In genomic region chr4:105471566-105472176, GRCh38 we compare ENCODE assay signal across 8 cellular contexts.
A peak's percentile ranks its signal among the peaks of the same experiment; 100 is the strongest.
DNase-seq lines count a peak whose midpoint lies in the region; ATAC-seq and TF ChIP-seq lines count a peak whose summit lies in the region.

No MANE protein-coding gene starts in this region.

- H3K9me3 Mint-ChIP-seq in T-helper 2 cell treated with Interferon-gamma antibody and Interleukin-4, amounts not matched to agents 5 μg/mL and 100 μg/mL, for 36 hours, result no peaks in the 10 kb centered on the region

- H3K27me3 Mint-ChIP-seq in T-helper 2 cell treated with Interferon-gamma antibody and Interleukin-4, amounts not matched to agents 5 μg/mL and 100 μg/mL, for 36 hours (ENCODE audit: low read depth), result peaks cover 7% of the 10 kb centered on the region

- TF ChIP-seq CTCF in GM12864 (IDR thresholded peaks at IDR 0.05; ENCODE audit: low read depth, low read length, missing control alignments), result peak; percentile 78

- H3K4me3 ChIP-seq in GM12864 (ENCODE audit: low read depth, low read length) (peak overlapping the region; percentile 72), skeletal muscle cell (ENCODE audit: low read depth, low read length) (peak overlapping the region; percentile 91)

- peaks cover 17% of the 10 kb centered on the region for H3K36me3 Mint-ChIP-seq in T-helper 2 cell treated with Interferon-gamma antibody and Interleukin-4, amounts not matched to agents 5 μg/mL and 100 μg/mL, for 36 hours (ENCODE audit: low read depth)

- peaks cover 29% of the 10 kb centered on the region for H3K4me1 Mint-ChIP-seq in T-helper 2 cell treated with Interferon-gamma antibody and Interleukin-4, amounts not matched to agents 5 μg/mL and 100 μg/mL, for 36 hours (ENCODE audit: low read depth)

- peak overlapping the region; percentile 61 for H3K4me3 Mint-ChIP-seq in T-helper 2 cell treated with Interferon-gamma antibody and Interleukin-4, amounts not matched to agents 5 μg/mL and 100 μg/mL, for 36 hours

- peak; percentile 64 for DNase-seq in GM12864 (ENCODE audit: low read depth)
- DNase-seq in NCI-H1417 (lab: John Stamatoyannopoulos, UW), result peak; percentile 61 to 90 (median 68)
- DNase-seq in T-helper 2 cell treated with Interferon-gamma antibody and Interleukin-4, amounts not matched to agents 5 μg/mL and 100 μg/mL, for 36 hours (ENCODE audit: low spot score), result peak; percentile 62
- peak; percentile 88 for DNase-seq in astrocyte of the hippocampus (ENCODE audit: low read depth, low spot score)
- DNase-seq in hypothalamus (lab: John Stamatoyannopoulos, UW), result peak in 39 of 51 donors; percentile 0 to 84 (median 34)
- no peak for DNase-seq in skeletal muscle cell (ENCODE audit: low read depth)

- H3K27ac Mint-ChIP-seq in T-helper 2 cell treated with Interferon-gamma antibody and Interleukin-4, amounts not matched to agents 5 μg/mL and 100 μg/mL, for 36 hours, result peak overlapping the region; percentile 7

- ATAC-seq in HG02642 (IDR thresholded peaks at IDR 0.05; ENCODE audit: poor library complexity, unreplicated experiment) (peak; percentile 28), HG03025 (IDR thresholded peaks at IDR 0.05; ENCODE audit: low FRiP score, unreplicated experiment) (no peak)
